Comparison of ENCODE assay signal across 12 cellular contexts in genomic region chr18:58861853-58862252, GRCh38. TPM values are rescaled to one million over a fixed set of nuclear protein-coding genes. Genes with fewer than 3 reads are reported as not detected.
DNase-seq lines count a peak whose midpoint lies in the region; ATAC-seq and TF ChIP-seq lines count a peak whose summit lies in the region.
"Had no signal": no experiment of that assay in that cellular context is flagged by ENCODE, and none has a peak within 500 bp of the region (broad histone marks: within the 10 kb centered on the region; RNA-seq: fewer than 3 reads in every experiment).

No MANE protein-coding gene starts in this region.

- H3K4me3 ChIP-seq in SK-N-MC, result peak overlapping the region; percentile 80
- H3K4me3 ChIP-seq in lower lobe of right lung, result no peak overlapping the region
- H3K4me3 ChIP-seq in esophagus muscularis mucosa, result no peak overlapping the region
- H3K4me3 ChIP-seq: lung had no signal

- H3K36me3 ChIP-seq in SK-N-MC (ENCODE audit: insufficient read depth, low read length) (peaks cover 21% of the 10 kb centered on the region), lower lobe of right lung (no peaks in the 10 kb centered on the region), esophagus muscularis mucosa (no peaks in the 10 kb centered on the region)
- H3K36me3 ChIP-seq: breast epithelium had no signal

- H3K9ac ChIP-seq in SK-N-MC (ENCODE audit: insufficient read length), result peak overlapping the region; percentile 64

- peaks cover 3% of the 10 kb centered on the region for H3K36me3 Mint-ChIP-seq in activated naive CD8-positive, alpha-beta T cell treated with anti-CD3 and anti-CD28 coated beads for 36 hours

- H3K27ac ChIP-seq in SK-N-MC, result peak overlapping the region; percentile 93
- peak overlapping the region; percentile 92 for H3K27ac ChIP-seq in lower lobe of right lung
- H3K27ac ChIP-seq in esophagus muscularis mucosa (replicated peaks in 1 of 4), result peak overlapping the region in 1 of 4 donors; percentile 96

- no peak for TF ChIP-seq POLR2A in esophagus muscularis mucosa (IDR thresholded peaks at IDR 0.05; ENCODE audit: low read depth)

- H3K9me3 ChIP-seq in SK-N-MC (ENCODE audit: low read depth, low read length) (no peaks in the 10 kb centered on the region), lower lobe of right lung (no peaks in the 10 kb centered on the region), esophagus muscularis mucosa (no peaks in the 10 kb centered on the region)
- H3K9me3 ChIP-seq: breast epithelium had no signal

- H3K27me3 ChIP-seq in lower lobe of right lung (ENCODE audit: low read depth) (no peaks in the 10 kb centered on the region), esophagus muscularis mucosa (no peaks in the 10 kb centered on the region)
- H3K27me3 ChIP-seq: breast epithelium had no signal

- ATAC-seq in lower lobe of right lung, result no peak
- ATAC-seq: activated T-cell treated with anti-CD3 and anti-CD28 coated beads, Interleukin-2, amount 50 U/mL, for 4 hours had no signal

- H3K9me3 Mint-ChIP-seq in activated naive CD8-positive, alpha-beta T cell treated with anti-CD3 and anti-CD28 coated beads for 36 hours, result no peaks in the 10 kb centered on the region
- H3K9me3 Mint-ChIP-seq: activated T-cell treated with anti-CD3 and anti-CD28 coated beads, Interleukin-2, amount 50 U/mL, for 4 hours had no signal

- H3K4me1 ChIP-seq in lower lobe of right lung (peaks cover 63% of the 10 kb centered on the region), esophagus muscularis mucosa (peaks cover 58 to 77% (median 68%) of the 10 kb centered on the region in 4 donors)

- peaks cover 78% of the 10 kb centered on the region for H3K27me3 Mint-ChIP-seq in activated naive CD8-positive, alpha-beta T cell treated with anti-CD3 and anti-CD28 coated beads for 36 hours

- TF ChIP-seq CTCF in lower lobe of right lung (IDR thresholded peaks at IDR 0.05) (no peak), esophagus muscularis mucosa (IDR thresholded peaks at IDR 0.05) (no peak)

- intact Hi-C loops in lower lobe of right lung (cut with DNase I) (no loop called here), esophagus muscularis mucosa (cut with DNase I) (loop anchor here (5.0 kb wide), 1 partner anchor 275 kb away; the partner anchor contains the start of gene SEC11C)

- no peak overlapping the region for H3K4me3 Mint-ChIP-seq in activated naive CD8-positive, alpha-beta T cell treated with anti-CD3 and anti-CD28 coated beads for 36 hours

- no peak for TF ChIP-seq EP300 in esophagus muscularis mucosa (IDR thresholded peaks at IDR 0.05)

- peak; percentile 77 for DNase-seq in NCI-H2107 treated with DMSO at 0.1 percent for 48 hours (lab: John Stamatoyannopoulos, UW; ENCODE audit: unreplicated experiment)
- DNase-seq in NCI-H2107 (lab: John Stamatoyannopoulos, UW), result no peak
- DNase-seq in SK-N-MC (ENCODE audit: low read depth, low spot score), result no peak
- DNase-seq in lower lobe of right lung, result no peak
- peak; percentile 80 for DNase-seq in superior temporal gyrus (ENCODE audit: extremely low spot score)
- DNase-seq in activated naive CD8-positive, alpha-beta T cell treated with anti-CD3 and anti-CD28 coated beads for 36 hours, result no peak
- no peak for DNase-seq in LoVo (ENCODE audit: low spot score)
- no peak for DNase-seq in esophagus muscularis mucosa (ENCODE audit: extremely low spot score)
- DNase-seq: activated T-cell treated with anti-CD3 and anti-CD28 coated beads, Interleukin-2, amount 50 U/mL, for 4 hours; NCI-H2029 treated with DMSO at 0.1 percent for 48 hours had no signal

- peaks cover 4% of the 10 kb centered on the region for H3K4me1 Mint-ChIP-seq in activated naive CD8-positive, alpha-beta T cell treated with anti-CD3 and anti-CD28 coated beads for 36 hours

- WGBS in esophagus muscularis mucosa, result 75% methylated on average over 5 of the region's 5 CpGs

- H3K27ac Mint-ChIP-seq in activated naive CD8-positive, alpha-beta T cell treated with anti-CD3 and anti-CD28 coated beads for 36 hours, result no peak overlapping the region

RNA-seq across cellular contexts. Expression of gene ZNF532, which starts 2.8 kb away (rescaled TPM):
- total RNA-seq in lower lobe of right lung (54.0 TPM), esophagus muscularis mucosa (100 to 1,000 TPM in 1 of 4 donors, 10 to 100 TPM in 3; 62.3 to 121 (median 64.7) TPM)
- total RNA-seq in activated naive CD8-positive, alpha-beta T cell treated with anti-CD3 and anti-CD28 coated beads for 36 hours, result 1 to 10 TPM; 1.2 to 1.5 TPM

Comparison
In these comparisons a context has a peak if more than half of its experiments do, and no peak if none do; other contexts are left out.
1. DNase-seq: peak in NCI-H2107 treated with DMSO at 0.1 percent for 48 hours (single experiment) and superior temporal gyrus (single experiment); none in NCI-H2107 (single experiment), SK-N-MC (single experiment), lower lobe of right lung (single experiment), activated naive CD8-positive, alpha-beta T cell treated with anti-CD3 and anti-CD28 coated beads for 36 hours (single experiment), LoVo (single experiment) and esophagus muscularis mucosa (single experiment).
2. RNA of gene ZNF532, which starts 2.8 kb away (total RNA-seq): 62.3 to 121 TPM in esophagus muscularis mucosa and 54.0 TPM in lower lobe of right lung (single experiment); 1.2 to 1.5 TPM in activated naive CD8-positive, alpha-beta T cell treated with anti-CD3 and anti-CD28 coated beads for 36 hours; every median in the first group is over 10 times any median in the second.